16 cellular contexts compared by ENCODE assay signal in the genomic region with DNA sequence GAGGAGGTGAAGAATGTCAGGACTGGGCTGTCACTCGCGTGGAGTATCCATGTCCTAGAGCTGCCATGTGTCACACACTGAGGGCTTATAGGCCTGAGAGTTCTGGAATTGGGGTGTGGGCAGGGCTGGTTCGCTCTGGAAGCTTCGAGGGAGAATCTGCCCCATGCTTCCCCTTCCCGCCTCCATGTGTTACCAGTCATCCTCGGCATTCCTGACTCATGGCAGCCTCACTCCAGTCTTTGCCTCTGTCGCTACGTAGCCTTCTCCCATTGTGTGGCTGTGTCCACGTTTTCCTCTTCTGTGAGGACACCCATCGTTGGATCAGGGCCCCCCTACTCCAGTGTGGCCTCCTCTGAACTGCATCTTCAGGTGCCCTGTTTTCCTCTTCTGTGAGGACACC.
DNase-seq lines count a peak whose midpoint lies in the region; ATAC-seq and TF ChIP-seq lines count a peak whose summit lies in the region.
"Had no signal": no experiment of that assay in that cellular context is flagged by ENCODE, and none has a peak within 500 bp of the region (broad histone marks: within the 10 kb centered on the region; RNA-seq: fewer than 3 reads in every experiment).

No MANE protein-coding gene starts in this region.

- H3K4me1 ChIP-seq in H9 (ENCODE audit: insufficient read depth, low read length) = no peaks in the 10 kb centered on the region
- peaks cover 9% of the 10 kb centered on the region for H3K4me1 ChIP-seq in mesenchymal stem cell (ENCODE audit: control insufficient read depth, insufficient read depth, low read depth, low read length)
- no peaks in the 10 kb centered on the region for H3K4me1 ChIP-seq in SJCRH30

- peaks cover 16 to 54% of the 10 kb centered on the region in 2 experiments for H3K36me3 ChIP-seq in mesenchymal stem cell (ENCODE audit: control insufficient read depth in 1 of 2, insufficient read depth in 2 of 2, low read depth in 1 of 2, low read length in 2 of 2)
- H3K36me3 ChIP-seq in SJCRH30 = no peaks in the 10 kb centered on the region

- H3K4me2 ChIP-seq in H9 (ENCODE audit: insufficient read depth, insufficient read length, low read length) (no peak overlapping the region), mesenchymal stem cell (ENCODE audit: low read length, poor library complexity, severe bottlenecking) (no peak overlapping the region)

- H3K27ac Mint-ChIP-seq in H9 = peak overlapping the region in 1 of 3 experiments; percentile 77; a peak in 1 of 7 replicates
- peak overlapping the region; percentile 61 for H3K27ac Mint-ChIP-seq in stimulated activated effector memory CD8-positive, alpha-beta T cell treated with anti-CD3 and anti-CD28 coated beads, Interleukin-12 subunit alpha, Interleukin-12 subunit beta, amount 100 ng/mL, for 72 hours
- no peak overlapping the region for H3K27ac Mint-ChIP-seq in activated T-helper 1 cell treated with anti-CD3 and anti-CD28 coated beads, Interleukin-12 subunit alpha, Interleukin-12 subunit beta, Interleukin-2, Interleukin-4 antibody, amounts not matched to agents 30 ng/mL and 10 ng/mL and 1 ng/mL, durations not matched to agents 14 hours and 24 hours and 36 hours
- H3K27ac Mint-ChIP-seq: CD8-positive, alpha-beta T cell had no signal

- peaks cover 5% of the 10 kb centered on the region for H4K20me1 ChIP-seq in H9 (ENCODE audit: control insufficient read depth, insufficient read depth, insufficient read length)

- no peak for TF ChIP-seq CTCF in H9 (conservative IDR thresholded peaks at IDR 0.05)

- H3K27ac ChIP-seq in H9 (ENCODE audit: insufficient read length, low read depth, low read length) (no peak overlapping the region), mesenchymal stem cell (ENCODE audit: low read length, poor library complexity, severe bottlenecking) (no peak overlapping the region), SJCRH30 (no peak overlapping the region)
- H3K27ac ChIP-seq: 22Rv1 had no signal

- peaks cover 0 to 11% (median 9%) of the 10 kb centered on the region in 3 experiments; a peak in 5 of 7 replicates for H3K36me3 Mint-ChIP-seq in H9 (ENCODE audit: insufficient read depth in 1 of 3, low read depth in 3 of 3)
- H3K36me3 Mint-ChIP-seq in stimulated activated effector memory CD8-positive, alpha-beta T cell treated with anti-CD3 and anti-CD28 coated beads, Interleukin-12 subunit alpha, Interleukin-12 subunit beta, amount 100 ng/mL, for 72 hours = peaks cover 42% of the 10 kb centered on the region
- H3K36me3 Mint-ChIP-seq in activated T-helper 1 cell treated with anti-CD3 and anti-CD28 coated beads, Interleukin-12 subunit alpha, Interleukin-12 subunit beta, Interleukin-2, Interleukin-4 antibody, amounts not matched to agents 30 ng/mL and 10 ng/mL and 1 ng/mL, durations not matched to agents 14 hours and 24 hours and 36 hours (ENCODE audit: low read depth) = peaks cover 7% of the 10 kb centered on the region

- H3K9me3 Mint-ChIP-seq in H9 = no peaks in the 10 kb centered on the region; a peak in 1 of 5 replicates
- no peaks in the 10 kb centered on the region for H3K9me3 Mint-ChIP-seq in stimulated activated effector memory CD8-positive, alpha-beta T cell treated with anti-CD3 and anti-CD28 coated beads, Interleukin-12 subunit alpha, Interleukin-12 subunit beta, amount 100 ng/mL, for 72 hours
- H3K9me3 Mint-ChIP-seq in activated T-helper 1 cell treated with anti-CD3 and anti-CD28 coated beads, Interleukin-12 subunit alpha, Interleukin-12 subunit beta, Interleukin-2, Interleukin-4 antibody, amounts not matched to agents 30 ng/mL and 10 ng/mL and 1 ng/mL, durations not matched to agents 14 hours and 24 hours and 36 hours = no peaks in the 10 kb centered on the region
- H3K9me3 Mint-ChIP-seq: CD8-positive, alpha-beta T cell had no signal

- intact Hi-C loops in activated T-helper 1 cell treated with anti-CD3 and anti-CD28 coated beads, Interleukin-12 subunit alpha, Interleukin-12 subunit beta, Interleukin-2, Interleukin-4 antibody, amounts not matched to agents 30 ng/mL and 10 ng/mL and 1 ng/mL, durations not matched to agents 14 hours and 24 hours and 36 hours (cut with micrococcal nuclease) = no loop called here

- H3K27me3 ChIP-seq in H9 (ENCODE audit: insufficient read depth, low read length) (no peaks in the 10 kb centered on the region), mesenchymal stem cell (ENCODE audit: control insufficient read depth in 1 of 2, insufficient read depth in 1 of 2, low read length in 2 of 2) (no peaks in the 10 kb centered on the region), SJCRH30 (no peaks in the 10 kb centered on the region)

- ATAC-seq in stimulated activated effector memory CD8-positive, alpha-beta T cell treated with anti-CD3 and anti-CD28 coated beads, Interleukin-12 subunit alpha, Interleukin-12 subunit beta, amount 100 ng/mL, for 72 hours = no peak
- ATAC-seq in GM21381 (IDR thresholded peaks at IDR 0.05; ENCODE audit: unreplicated experiment) = no peak
- ATAC-seq: CD8-positive, alpha-beta T cell had no signal

- H3K9ac ChIP-seq in H9 (ENCODE audit: extremely low read depth, insufficient read length, low read length) (no peak overlapping the region), mesenchymal stem cell (ENCODE audit: low read length) (no peak overlapping the region)

- H2BK12ac ChIP-seq in H9 (ENCODE audit: insufficient read length, low read depth, low read length) = no peak overlapping the region
- no peak overlapping the region for H2BK12ac ChIP-seq in mesenchymal stem cell (ENCODE audit: low read length in 2 of 2)

- H3K23ac ChIP-seq in H9 (ENCODE audit: insufficient read length, low read depth, low read length) = no peak overlapping the region
- H3K23ac ChIP-seq in mesenchymal stem cell (ENCODE audit: low read length in 2 of 2) = no peak overlapping the region

- H3K9me3 ChIP-seq in H9 (ENCODE audit: control insufficient read depth, low read depth, low read length) (no peaks in the 10 kb centered on the region), mesenchymal stem cell (ENCODE audit: control insufficient read depth, low read length) (no peaks in the 10 kb centered on the region), SJCRH30 (replicated peaks) (no peaks in the 10 kb centered on the region)

- no peak overlapping the region for H3K4ac ChIP-seq in H9 (ENCODE audit: low read depth, low read length)
- H3K4ac ChIP-seq in mesenchymal stem cell (ENCODE audit: low read depth in 1 of 2, low read length in 2 of 2) = no peak overlapping the region

- no peak overlapping the region for H3K4me3 ChIP-seq in mesenchymal stem cell (ENCODE audit: insufficient read depth in 1 of 2, low read depth in 1 of 2, low read length in 2 of 2)
- no peak overlapping the region for H3K4me3 ChIP-seq in SJCRH30

- no peaks in the 10 kb centered on the region for H3K79me2 ChIP-seq in H9 (ENCODE audit: insufficient read depth, low read length)

- no peaks in the 10 kb centered on the region; the same call in 1 of the 2 replicates for H3K27me3 Mint-ChIP-seq in H9 (ENCODE audit: low read depth)
- no peaks in the 10 kb centered on the region for H3K27me3 Mint-ChIP-seq in activated T-helper 1 cell treated with anti-CD3 and anti-CD28 coated beads, Interleukin-12 subunit alpha, Interleukin-12 subunit beta, Interleukin-2, Interleukin-4 antibody, amounts not matched to agents 30 ng/mL and 10 ng/mL and 1 ng/mL, durations not matched to agents 14 hours and 24 hours and 36 hours (ENCODE audit: insufficient read depth)

- H4K8ac ChIP-seq in H9 (replicated peaks; ENCODE audit: insufficient read length, low read depth, low read length) (no peak overlapping the region), mesenchymal stem cell (ENCODE audit: low read length) (no peak overlapping the region)

- H3K14ac ChIP-seq in H9 (ENCODE audit: insufficient read depth, low read length) (no peak overlapping the region), mesenchymal stem cell (ENCODE audit: low read length in 2 of 2) (no peak overlapping the region)

- whole genome bisulfite sequencing in H9 (ENCODE audit: extremely low coverage, insufficient read length, low lambda C conversion rate) = no CpG with 5 or more reads among the region's 10 CpGs
- WGBS in mesenchymal stem cell = 95% methylated on average over 10 of the region's 10 CpGs

- no peak overlapping the region for H2AFZ ChIP-seq in H9 (ENCODE audit: low read length)
- no peak overlapping the region for H2AFZ ChIP-seq in mesenchymal stem cell (ENCODE audit: low read depth, low read length)

- no peak overlapping the region for H4K5ac ChIP-seq in H9 (ENCODE audit: insufficient read length, low read depth, low read length)

- H2AK5ac ChIP-seq in H9 (ENCODE audit: insufficient read length, low read length) = no peak overlapping the region
- H2AK5ac ChIP-seq in mesenchymal stem cell (ENCODE audit: low read length, severe bottlenecking) = no peak overlapping the region

- no peak overlapping the region for H2BK15ac ChIP-seq in H9 (ENCODE audit: low read depth, low read length)
- H2BK15ac ChIP-seq in mesenchymal stem cell (ENCODE audit: low read depth, poor library complexity, severe bottlenecking) = no peak overlapping the region

- H3K79me1 ChIP-seq in H9 (ENCODE audit: insufficient read depth, low read depth, low read length, poor library complexity, severe bottlenecking) (no peaks in the 10 kb centered on the region), mesenchymal stem cell (replicated peaks; ENCODE audit: low read length, poor library complexity, severe bottlenecking) (peaks cover 14% of the 10 kb centered on the region)

- no peaks in the 10 kb centered on the region for H3K23me2 ChIP-seq in H9 (ENCODE audit: insufficient read length, low read depth, low read length, poor library complexity, severe bottlenecking)

- H3K18ac ChIP-seq in H9 (ENCODE audit: insufficient read length, low read depth, low read length) (no peak overlapping the region), mesenchymal stem cell (ENCODE audit: low read depth in 1 of 2, low read length in 2 of 2) (no peak overlapping the region)

- H2BK120ac ChIP-seq in H9 (ENCODE audit: low read depth, low read length, poor library complexity, severe bottlenecking) (no peak overlapping the region), mesenchymal stem cell (ENCODE audit: low read depth, low read length) (no peak overlapping the region)

- no peak overlapping the region for H2BK5ac ChIP-seq in H9 (ENCODE audit: insufficient read length, low read length)
- H2BK5ac ChIP-seq in mesenchymal stem cell (ENCODE audit: low read depth, low read length, poor library complexity, severe bottlenecking) = no peak overlapping the region

- H4K91ac ChIP-seq in H9 (ENCODE audit: insufficient read length, low read depth, low read length) (no peak overlapping the region), mesenchymal stem cell (ENCODE audit: low read length) (peak overlapping the region; percentile 16)

- H3K56ac ChIP-seq in H9 (ENCODE audit: insufficient read length, low read depth, low read length) = no peak overlapping the region

- H3K4me1 Mint-ChIP-seq in H9 = peaks cover 5 to 17% of the 10 kb centered on the region in 2 experiments
- peaks cover 29% of the 10 kb centered on the region for H3K4me1 Mint-ChIP-seq in stimulated activated effector memory CD8-positive, alpha-beta T cell treated with anti-CD3 and anti-CD28 coated beads, Interleukin-12 subunit alpha, Interleukin-12 subunit beta, amount 100 ng/mL, for 72 hours
- peaks cover 7% of the 10 kb centered on the region for H3K4me1 Mint-ChIP-seq in activated T-helper 1 cell treated with anti-CD3 and anti-CD28 coated beads, Interleukin-12 subunit alpha, Interleukin-12 subunit beta, Interleukin-2, Interleukin-4 antibody, amounts not matched to agents 30 ng/mL and 10 ng/mL and 1 ng/mL, durations not matched to agents 14 hours and 24 hours and 36 hours (ENCODE audit: low read depth)
- H3K4me1 Mint-ChIP-seq: CD14-positive monocyte had no signal

- DNase-seq in activated CD4-positive, alpha-beta T cell treated with anti-CD3 and anti-CD28 coated beads for 1 hour = peak; percentile 3
- DNase-seq in activated CD4-positive, alpha-beta T cell treated with anti-CD3 and anti-CD28 coated beads for 4 hours = no peak
- DNase-seq in H9 (peak; percentile 17), mesenchymal stem cell (no peak), SJCRH30 (no peak)
- no peak for DNase-seq in stimulated activated effector memory CD8-positive, alpha-beta T cell treated with anti-CD3 and anti-CD28 coated beads, Interleukin-12 subunit alpha, Interleukin-12 subunit beta, amount 100 ng/mL, for 72 hours (ENCODE audit: low spot score in 2 of 2)
- DNase-seq in activated T-helper 1 cell treated with anti-CD3 and anti-CD28 coated beads, Interleukin-12 subunit alpha, Interleukin-12 subunit beta, Interleukin-2, Interleukin-4 antibody, amounts not matched to agents 30 ng/mL and 10 ng/mL and 1 ng/mL, durations not matched to agents 14 hours and 24 hours and 36 hours (ENCODE audit: low spot score) = no peak
- DNase-seq: CD8-positive, alpha-beta T cell; COR-L47; DMS153; DMS79 treated with DMSO at 0.1 percent for 48 hours; EL; IMR-90 had no signal

- H3T11ph ChIP-seq in H9 (ENCODE audit: low read length) = no peak overlapping the region

- no peak overlapping the region for H2BK20ac ChIP-seq in H9 (ENCODE audit: low read depth, low read length, poor library complexity, severe bottlenecking)

- no peak overlapping the region for H3K4me3 Mint-ChIP-seq in H9
- H3K4me3 Mint-ChIP-seq in stimulated activated effector memory CD8-positive, alpha-beta T cell treated with anti-CD3 and anti-CD28 coated beads, Interleukin-12 subunit alpha, Interleukin-12 subunit beta, amount 100 ng/mL, for 72 hours = no peak overlapping the region
- no peak overlapping the region for H3K4me3 Mint-ChIP-seq in activated T-helper 1 cell treated with anti-CD3 and anti-CD28 coated beads, Interleukin-12 subunit alpha, Interleukin-12 subunit beta, Interleukin-2, Interleukin-4 antibody, amounts not matched to agents 30 ng/mL and 10 ng/mL and 1 ng/mL, durations not matched to agents 14 hours and 24 hours and 36 hours
- H3K4me3 Mint-ChIP-seq: CD14-positive monocyte; CD8-positive, alpha-beta T cell had no signal

Comparison
In these comparisons a context has a peak if more than half of its experiments do, and no peak if none do; other contexts are left out.
1. DNase-seq: peak in activated CD4-positive, alpha-beta T cell treated with anti-CD3 and anti-CD28 coated beads for 1 hour (single experiment) and H9 (single experiment); none in activated CD4-positive, alpha-beta T cell treated with anti-CD3 and anti-CD28 coated beads for 4 hours (0 of 2), mesenchymal stem cell (single experiment), stimulated activated effector memory CD8-positive, alpha-beta T cell treated with anti-CD3 and anti-CD28 coated beads, Interleukin-12 subunit alpha, Interleukin-12 subunit beta, amount 100 ng/mL, for 72 hours (0 of 2), activated T-helper 1 cell treated with anti-CD3 and anti-CD28 coated beads, Interleukin-12 subunit alpha, Interleukin-12 subunit beta, Interleukin-2, Interleukin-4 antibody, amounts not matched to agents 30 ng/mL and 10 ng/mL and 1 ng/mL, durations not matched to agents 14 hours and 24 hours and 36 hours (single experiment) and SJCRH30 (0 of 2).